22 cellular contexts compared by ENCODE assay signal in genomic region chr1:18793164-18793563, GRCh38.
"Had no signal": no experiment of that assay in that cellular context is flagged by ENCODE, and none has a peak within 500 bp of the region (broad histone marks: within the 10 kb centered on the region; RNA-seq: fewer than 3 reads in every experiment).

No MANE protein-coding gene starts in this region.

- H3K4me2 ChIP-seq: KMS-11 had no signal

- H3K4me3 ChIP-seq: K562, SJCRH30 had no signal

- H3K9me3 ChIP-seq: SJCRH30 had no signal

- H3K27ac ChIP-seq: HL-60, KMS-11, RWPE1, SJCRH30 had no signal

- H3K9ac ChIP-seq: KMS-11 had no signal

- H3K36me3 ChIP-seq: SJCRH30 had no signal

- H3K27ac Mint-ChIP-seq: IgD-negative memory B cell, T-cell had no signal

- H3K27me3 ChIP-seq: SJCRH30 had no signal

- H3K36me3 Mint-ChIP-seq: T-cell had no signal

- H3K4me3 Mint-ChIP-seq: IgD-negative memory B cell, T-cell had no signal

- H3K4me1 Mint-ChIP-seq: T-cell had no signal

- DNase-seq: Kasumi-1; MM.1S; NCI-H187; NCI-H2081 treated with DMSO at 0.1 percent for 48 hours; NCI-H2171; NCI-H226; NCI-H446; NCI-H510A; NCI-H524 treated with DMSO at 0.1 percent for 48 hours; NCI-H774; NK-92 treated with Interleukin-12 subunit alpha and Interleukin-12 subunit beta, amount 100 ng/mL, for 24 hours; PC-3; SHP77 treated with DMSO at 0.1 percent for 48 hours; SJCRH30; SW 1271; T-cell had no signal

- ATAC-seq: K562, Panc1, PC-3, T-cell had no signal
